In genomic region chr13:50393641-50394040, GRCh38 we compare ENCODE assay signal across 1 cellular context.
TF ChIP-seq lines count a peak whose summit lies in the region.

No MANE protein-coding gene starts in this region.

TF ChIP-seq in IMR-90, 13 proteins besides CTCF, POLR2A, EP300 and RAD21:
- TF ChIP-seq CEBPB (IDR thresholded peaks at IDR 0.05; ENCODE audit: low read depth, low read length) (no peak), NFE2L2 (IDR thresholded peaks at IDR 0.05; ENCODE audit: low read depth, low read length) (no peak), MXI1 (IDR thresholded peaks at IDR 0.05; ENCODE audit: borderline replicate concordance, low read depth, low read length) (no peak)
